1 cellular context compared by ENCODE assay signal in genomic region chr17:4939554-4939803, GRCh38.
TF ChIP-seq lines count a peak whose summit lies in the region.

No MANE protein-coding gene starts in this region.

TF ChIP-seq in GM12878, 131 proteins besides CTCF, POLR2A, EP300 and RAD21:
- peak; percentile 39 for TF ChIP-seq HDAC6 (IDR thresholded peaks at IDR 0.05; ENCODE audit: unreplicated experiment)
- peak; percentile 37; the same call in 1 of the 2 replicates for TF ChIP-seq NBN (IDR thresholded peaks at IDR 0.05)
- TF ChIP-seq SKIL (IDR thresholded peaks at IDR 0.05; ENCODE audit: low read depth, poor library complexity, severe bottlenecking) = no peak
- no peak for TF ChIP-seq TCF12 (IDR thresholded peaks at IDR 0.05; ENCODE audit: low read depth, low read length)
- no peak for TF ChIP-seq ZNF217 (IDR thresholded peaks at IDR 0.05)
- no peak for TF ChIP-seq CREB1 (IDR thresholded peaks at IDR 0.05; ENCODE audit: low read depth)
- TF ChIP-seq SMARCA5 (IDR thresholded peaks at IDR 0.05) = 0 out of 2 replicates have a peak, but pooled peaks have one; percentile 74
- TF ChIP-seq PML (IDR thresholded peaks at IDR 0.05; ENCODE audit: low read length) = no peak
- no peak for TF ChIP-seq ZNF384 (IDR thresholded peaks at IDR 0.05; ENCODE audit: borderline replicate concordance, low read depth, low read length)
- no peak for TF ChIP-seq PBX3 (IDR thresholded peaks at IDR 0.05; ENCODE audit: insufficient replicate concordance, low read depth, low read length)
- TF ChIP-seq BCL3 (IDR thresholded peaks at IDR 0.05; ENCODE audit: borderline replicate concordance, insufficient read depth, low read depth, low read length, poor library complexity, severe bottlenecking) = no peak
